Comparison of ENCODE assay signal across 23 cellular contexts in genomic region chr4:181991374-181991773, GRCh38.
DNase-seq lines count a peak whose midpoint lies in the region; ATAC-seq and TF ChIP-seq lines count a peak whose summit lies in the region.
"Had no signal": no experiment of that assay in that cellular context is flagged by ENCODE, and none has a peak within 500 bp of the region (broad histone marks: within the 10 kb centered on the region; RNA-seq: fewer than 3 reads in every experiment).

No MANE protein-coding gene starts in this region.

- H2BK120ac ChIP-seq in mesendoderm (ENCODE audit: low read depth, low read length): no peak overlapping the region

- ATAC-seq in T-cell (replicated peaks in 1 of 4): no peak
- ATAC-seq in HG02759 (IDR thresholded peaks at IDR 0.05; ENCODE audit: unreplicated experiment): no peak
- no peak for ATAC-seq in HG02981 (IDR thresholded peaks at IDR 0.05; ENCODE audit: unreplicated experiment)
- ATAC-seq: A549, GM12878 had no signal

- H3K4me3 ChIP-seq in HEK293 (ENCODE audit: low read depth, low read length) (no peak overlapping the region), esophagus muscularis mucosa (no peak overlapping the region), mesendoderm (ENCODE audit: low read length) (no peak overlapping the region)
- H3K4me3 ChIP-seq: A549; BLaER1 treated with 17β-estradiol and CSF1 and Interleukin-3, amounts not matched to agents 10 nM and 100 nM; GM12878; GM23248; HAP-1 had no signal

- no peak overlapping the region for H4K5ac ChIP-seq in mesendoderm (ENCODE audit: low read length)

- H3K27me3 ChIP-seq in esophagus muscularis mucosa (no peaks in the 10 kb centered on the region), mesendoderm (ENCODE audit: insufficient read depth, low read length, poor library complexity) (no peaks in the 10 kb centered on the region)
- H3K27me3 ChIP-seq: BE2C; BLaER1 treated with 17β-estradiol and CSF1 and Interleukin-3, amounts not matched to agents 10 nM and 100 nM had no signal

- intact Hi-C loops in esophagus muscularis mucosa (cut with DNase I): no loop called here

- H2AK5ac ChIP-seq in mesendoderm (ENCODE audit: low read length): no peak overlapping the region

- H3K36me3 Mint-ChIP-seq in nephron progenitor cell (ENCODE audit: low read depth): no peaks in the 10 kb centered on the region
- H3K36me3 Mint-ChIP-seq in T-cell: no peaks in the 10 kb centered on the region
- H3K36me3 Mint-ChIP-seq: CD14-positive monocyte; CD8-positive, alpha-beta memory T cell had no signal

- H3K79me2 ChIP-seq in mesendoderm (ENCODE audit: control insufficient read depth, insufficient read depth, low read length): no peaks in the 10 kb centered on the region

- H3K27me3 Mint-ChIP-seq in nephron progenitor cell (ENCODE audit: low read depth, poor library complexity) (peaks cover 6% of the 10 kb centered on the region), T-cell (no peaks in the 10 kb centered on the region)
- H3K27me3 Mint-ChIP-seq: CD4-positive, alpha-beta T cell had no signal

- no peaks in the 10 kb centered on the region for H3K79me1 ChIP-seq in mesendoderm (ENCODE audit: low read length)

- peak; percentile 53 for DNase-seq in esophagus muscularis mucosa (ENCODE audit: extremely low spot score)
- DNase-seq in nephron progenitor cell: peak; percentile 11
- DNase-seq in T-cell: no peak
- DNase-seq in mesendoderm: no peak
- DNase-seq: 8988T; ACHN; AML-193; BE2C; CD4-positive, alpha-beta T cell; CD8-positive, alpha-beta memory T cell; DMS 273 treated with DMSO at 0.1 percent for 48 hours; DMS79; EL; GDM1; GM23248 had no signal

- no peak overlapping the region for H3K18ac ChIP-seq in mesendoderm (ENCODE audit: low read length)

- TF ChIP-seq CTCF in HEK293 (tag by site-specific recombination; IDR thresholded peaks at IDR 0.05) (no peak), esophagus muscularis mucosa (IDR thresholded peaks at IDR 0.05) (no peak), nephron progenitor cell (IDR thresholded peaks at IDR 0.05) (no peak)

- no peak overlapping the region for H3K9ac ChIP-seq in mesendoderm (ENCODE audit: low read length)
- H3K9ac ChIP-seq: BLaER1 treated with 17β-estradiol and CSF1 and Interleukin-3, amounts not matched to agents 10 nM and 100 nM; GM23248 had no signal

- no peak overlapping the region for H4K8ac ChIP-seq in mesendoderm (ENCODE audit: low read depth, low read length)

- H3K27ac ChIP-seq in HEK293 (ENCODE audit: extremely low read depth, low read depth, low read length) (no peak overlapping the region), esophagus muscularis mucosa (replicated peaks in 1 of 4) (no peak overlapping the region), mesendoderm (ENCODE audit: low read depth, low read length) (no peak overlapping the region)
- H3K27ac ChIP-seq: A549; BLaER1 treated with 17β-estradiol and CSF1 and Interleukin-3, amounts not matched to agents 10 nM and 100 nM; GM23248 had no signal

- H3K36me3 ChIP-seq in HEK293 (ENCODE audit: control insufficient read depth in 2 of 2, insufficient read depth in 1 of 2, low read length in 2 of 2) (no peaks in the 10 kb centered on the region), esophagus muscularis mucosa (no peaks in the 10 kb centered on the region), mesendoderm (ENCODE audit: control insufficient read depth, insufficient read depth, low read length) (no peaks in the 10 kb centered on the region)
- H3K36me3 ChIP-seq: BE2C; BLaER1 treated with 17β-estradiol and CSF1 and Interleukin-3, amounts not matched to agents 10 nM and 100 nM; HAP-1 had no signal

- H3K9me3 ChIP-seq in HEK293 (ENCODE audit: control insufficient read depth, insufficient read depth, low read depth, low read length) (no peaks in the 10 kb centered on the region), esophagus muscularis mucosa (no peaks in the 10 kb centered on the region)
- H3K9me3 ChIP-seq: A549; BE2C; BLaER1 treated with 17β-estradiol and CSF1 and Interleukin-3, amounts not matched to agents 10 nM and 100 nM; HAP-1 had no signal

- peaks cover 31% of the 10 kb centered on the region for H3K4me1 Mint-ChIP-seq in nephron progenitor cell
- H3K4me1 Mint-ChIP-seq in T-cell: no peaks in the 10 kb centered on the region
- H3K4me1 Mint-ChIP-seq: CD14-positive monocyte; CD8-positive, alpha-beta memory T cell had no signal

- POLR2A ChIA-PET in HEK293 (lab: Yijun Ruan, JAX) (no interaction called here), T-cell (lab: Charles Lee) (no interaction called here)

- H3K9me3 Mint-ChIP-seq in nephron progenitor cell (no peaks in the 10 kb centered on the region), T-cell (peaks cover 0 to 5% (median 4%) of the 10 kb centered on the region in 3 donors)

- H2BK15ac ChIP-seq in mesendoderm (replicated peaks; ENCODE audit: low read depth): no peak overlapping the region

- no peak overlapping the region for H3K23ac ChIP-seq in mesendoderm (ENCODE audit: low read length)

- no peak overlapping the region for H3K56ac ChIP-seq in mesendoderm (ENCODE audit: low read length)

- no peak overlapping the region for H2BK5ac ChIP-seq in mesendoderm (ENCODE audit: low read length)

- peak overlapping the region; percentile 6 for H3K27ac Mint-ChIP-seq in nephron progenitor cell
- H3K27ac Mint-ChIP-seq in T-cell: no peak overlapping the region
- H3K27ac Mint-ChIP-seq: CD14-positive monocyte; CD4-positive, alpha-beta T cell; CD8-positive, alpha-beta memory T cell had no signal

- TF ChIP-seq EP300 in esophagus muscularis mucosa (IDR thresholded peaks at IDR 0.05): no peak

- WGBS in esophagus muscularis mucosa: 91% methylated on average over 5 of the region's 5 CpGs
- no CpG with 5 or more reads among the region's 5 CpGs for WGBS in mesendoderm (ENCODE audit: extremely low coverage, insufficient coverage, low lambda C conversion rate)

- no peak for TF ChIP-seq POLR2A in esophagus muscularis mucosa (IDR thresholded peaks at IDR 0.05; ENCODE audit: low read depth)

- H3K4me3 Mint-ChIP-seq in nephron progenitor cell (no peak overlapping the region), T-cell (no peak overlapping the region)
- H3K4me3 Mint-ChIP-seq: CD14-positive monocyte; CD4-positive, alpha-beta T cell; CD8-positive, alpha-beta memory T cell had no signal

- no peak overlapping the region for H3K4me2 ChIP-seq in mesendoderm (ENCODE audit: low read length)
- H3K4me2 ChIP-seq: A549; BLaER1 treated with 17β-estradiol and CSF1 and Interleukin-3, amounts not matched to agents 10 nM and 100 nM had no signal

- H3K4me1 ChIP-seq in HEK293 (ENCODE audit: control insufficient read depth, insufficient read depth, low read length): no peaks in the 10 kb centered on the region
- no peaks in the 10 kb centered on the region for H3K4me1 ChIP-seq in esophagus muscularis mucosa
- H3K4me1 ChIP-seq in mesendoderm (ENCODE audit: control insufficient read depth, low read depth, low read length): no peaks in the 10 kb centered on the region
- H3K4me1 ChIP-seq: A549; BLaER1 treated with 17β-estradiol and CSF1 and Interleukin-3, amounts not matched to agents 10 nM and 100 nM had no signal

- CTCF ChIA-PET in HEK293 (lab: Yijun Ruan, JAX): no interaction called here
- CTCF ChIA-PET in T-cell (lab: Charles Lee): no interaction called here

- no peak overlapping the region for H3K4ac ChIP-seq in mesendoderm (ENCODE audit: low read depth, low read length)

TF ChIP-seq in HEK293, 187 proteins besides CTCF, POLR2A, EP300 and RAD21:
- TF ChIP-seq PRDM1 (tag by site-specific recombination; IDR thresholded peaks at IDR 0.05) (no peak), SCRT2 (tag by site-specific recombination; IDR thresholded peaks at IDR 0.05) (0 out of 2 replicates have a peak, but pooled peaks have one; percentile 34)
TF ChIP-seq in HEK293: peak in this region for 1.

Comparison
In these comparisons a context has a peak if more than half of its experiments do, and no peak if none do; other contexts are left out.
1. DNase-seq: peak in esophagus muscularis mucosa (single experiment) and nephron progenitor cell (single experiment); none in T-cell (0 of 34) and mesendoderm (single experiment).